In genomic region chr6:5063617-5064016, GRCh38 we compare ENCODE assay signal across 25 cellular contexts. TPM values are rescaled to one million over a fixed set of nuclear protein-coding genes. Genes with fewer than 3 reads are reported as not detected.
"Had no signal": no experiment of that assay in that cellular context is flagged by ENCODE, and none has a peak within 500 bp of the region (broad histone marks: within the 10 kb centered on the region; RNA-seq: fewer than 3 reads in every experiment).

No MANE protein-coding gene starts in this region.

- H3K9ac ChIP-seq: neural progenitor cell had no signal

- ATAC-seq: heart left ventricle; natural killer cell; stimulated activated effector memory CD8-positive, alpha-beta T cell treated with anti-CD3 and anti-CD28 coated beads, Interleukin-12 subunit alpha, Interleukin-12 subunit beta, amount 100 ng/mL, for 72 hours had no signal

- H3K27ac ChIP-seq: heart left ventricle, left ventricle myocardium inferior, neural progenitor cell, ovary, sigmoid colon, spleen, suprapubic skin, thoracic aorta, tibial artery had no signal

- H2AFZ ChIP-seq: neural progenitor cell had no signal

- FAIRE-seq: islet of Langerhans, kidney, small intestine, urothelium cell line had no signal

- DNase-seq: heart left ventricle; hypothalamus; immature natural killer cell; kidney; left ventricle myocardium inferior; mesendoderm; naive B cell; natural killer cell; nephron progenitor cell; ovary; retina; right cardiac atrium; sigmoid colon; small intestine; spleen; stimulated activated CD4-positive, alpha-beta T cell treated with anti-CD3 and anti-CD28 coated beads, Interleukin-4, amount 100 ng/mL, for 24 hours; stimulated activated naive CD4-positive, alpha-beta T cell; tibial artery had no signal

- H3K4me1 ChIP-seq: heart left ventricle, left ventricle myocardium inferior, neural progenitor cell, sigmoid colon, spleen, suprapubic skin had no signal

- H3K4me3 ChIP-seq: heart left ventricle, left ventricle myocardium inferior, lung, neural progenitor cell, ovary, sigmoid colon, spleen, suprapubic skin, thoracic aorta, tibial artery had no signal

- H3K9me3 ChIP-seq: ovary, suprapubic skin, thoracic aorta, tibial artery had no signal

- H3K4me2 ChIP-seq: neural progenitor cell had no signal

- H3K27me3 ChIP-seq: heart left ventricle, neural progenitor cell, ovary, sigmoid colon, spleen, suprapubic skin, tibial artery had no signal

- H3K36me3 ChIP-seq: heart left ventricle, left ventricle myocardium inferior, neural progenitor cell, ovary, sigmoid colon, spleen, suprapubic skin, thoracic aorta had no signal

RNA-seq across cellular contexts. Expression of gene PPP1R3G, which starts 21.5 kb away (rescaled TPM):
- polyA plus RNA-seq: immature natural killer cell had no signal
